In genomic region chr6:121522265-121522664, GRCh38 we compare ENCODE assay signal across 12 cellular contexts.
DNase-seq lines count a peak whose midpoint lies in the region; ATAC-seq and TF ChIP-seq lines count a peak whose summit lies in the region.
"Had no signal": no experiment of that assay in that cellular context is flagged by ENCODE, and none has a peak within 500 bp of the region (broad histone marks: within the 10 kb centered on the region; RNA-seq: fewer than 3 reads in every experiment).

No MANE protein-coding gene starts in this region.

- TF ChIP-seq CTCF in neural progenitor cell (IDR thresholded peaks at IDR 0.05) (no peak), CD14-positive monocyte (IDR thresholded peaks at IDR 0.05) (no peak)

- intact Hi-C loops in CD14-positive monocyte (cut with micrococcal nuclease), result no loop called here
- intact Hi-C loops in CD4-positive, alpha-beta memory T cell (cut with micrococcal nuclease), result no loop called here

- no peak overlapping the region for H3K4me2 ChIP-seq in neural progenitor cell

- ATAC-seq in HG02588 (IDR thresholded peaks at IDR 0.05; ENCODE audit: unreplicated experiment), result no peak
- ATAC-seq: stimulated activated naive B cell treated with anti-CD40 and anti-IgM and Interleukin-4, amounts not matched to agents 10 μg/mL and 1 μg/mL and 100 μg/mL, for 72 hours had no signal

- no peaks in the 10 kb centered on the region for H4K20me1 ChIP-seq in neural progenitor cell (ENCODE audit: low read depth)

- H3K27ac Mint-ChIP-seq in neural progenitor cell (no peak overlapping the region), CD14-positive monocyte (no peak overlapping the region)
- H3K27ac Mint-ChIP-seq in CD4-positive, alpha-beta memory T cell, result no peak overlapping the region
- H3K27ac Mint-ChIP-seq: activated CD4-positive, alpha-beta T cell treated with anti-CD3 and anti-CD28 coated beads, Interleukin-2, amount 10 ng/mL, durations not matched to agents 24 days and 14 days; nephron progenitor cell; stimulated activated naive B cell treated with anti-CD40 and anti-IgM and Interleukin-4, amounts not matched to agents 10 μg/mL and 1 μg/mL and 100 μg/mL, for 72 hours had no signal

- CTCF ChIA-PET in CD4-positive, alpha-beta memory T cell (lab: Charles Lee; ENCODE audit: partially characterized antibody), result no interaction called here

- peak overlapping the region; percentile 59 for H2AFZ ChIP-seq in neural progenitor cell (replicated peaks)

- no peak overlapping the region for H3K9ac ChIP-seq in neural progenitor cell

- H3K27me3 ChIP-seq in MG63 (no peaks in the 10 kb centered on the region), neural progenitor cell (no peaks in the 10 kb centered on the region)
- no peaks in the 10 kb centered on the region for H3K27me3 ChIP-seq in CD4-positive, alpha-beta memory T cell (ENCODE audit: insufficient read depth, low read length)

- H3K27ac ChIP-seq in epithelial cell of prostate, result peak overlapping the region; percentile 59
- H3K27ac ChIP-seq in neural progenitor cell, result no peak overlapping the region
- no peak overlapping the region for H3K27ac ChIP-seq in CD4-positive, alpha-beta memory T cell (ENCODE audit: low read depth, low read length)
- H3K27ac ChIP-seq: C4-2B had no signal

- H3K9me3 Mint-ChIP-seq in neural progenitor cell, result no peaks in the 10 kb centered on the region
- H3K9me3 Mint-ChIP-seq in CD14-positive monocyte, result no peaks in the 10 kb centered on the region
- no peaks in the 10 kb centered on the region for H3K9me3 Mint-ChIP-seq in CD4-positive, alpha-beta memory T cell
- H3K9me3 Mint-ChIP-seq: activated CD4-positive, alpha-beta T cell treated with anti-CD3 and anti-CD28 coated beads, Interleukin-2, amount 10 ng/mL, durations not matched to agents 24 days and 14 days; nephron progenitor cell; stimulated activated naive B cell treated with anti-CD40 and anti-IgM and Interleukin-4, amounts not matched to agents 10 μg/mL and 1 μg/mL and 100 μg/mL, for 72 hours had no signal

- H3K36me3 Mint-ChIP-seq in neural progenitor cell (no peaks in the 10 kb centered on the region), CD14-positive monocyte (no peaks in the 10 kb centered on the region)
- no peaks in the 10 kb centered on the region for H3K36me3 Mint-ChIP-seq in CD4-positive, alpha-beta memory T cell
- H3K36me3 Mint-ChIP-seq: stimulated activated naive B cell treated with anti-CD40 and anti-IgM and Interleukin-4, amounts not matched to agents 10 μg/mL and 1 μg/mL and 100 μg/mL, for 72 hours had no signal

- H3K4me1 Mint-ChIP-seq in neural progenitor cell (peaks cover 24% of the 10 kb centered on the region), CD14-positive monocyte (no peaks in the 10 kb centered on the region)
- no peaks in the 10 kb centered on the region for H3K4me1 Mint-ChIP-seq in CD4-positive, alpha-beta memory T cell
- H3K4me1 Mint-ChIP-seq: activated CD4-positive, alpha-beta T cell treated with anti-CD3 and anti-CD28 coated beads, Interleukin-2, amount 10 ng/mL, durations not matched to agents 24 days and 14 days; stimulated activated naive B cell treated with anti-CD40 and anti-IgM and Interleukin-4, amounts not matched to agents 10 μg/mL and 1 μg/mL and 100 μg/mL, for 72 hours had no signal

- H3K9me3 ChIP-seq in MG63 (no peaks in the 10 kb centered on the region), neural progenitor cell (ENCODE audit: low read depth) (no peaks in the 10 kb centered on the region)
- no peaks in the 10 kb centered on the region for H3K9me3 ChIP-seq in CD4-positive, alpha-beta memory T cell (ENCODE audit: control insufficient read depth in 1 of 2, low read length in 2 of 2)

- H3K27me3 Mint-ChIP-seq in neural progenitor cell (ENCODE audit: insufficient read depth, low read depth), result no peaks in the 10 kb centered on the region
- no peaks in the 10 kb centered on the region for H3K27me3 Mint-ChIP-seq in CD14-positive monocyte (ENCODE audit: low read depth in 3 of 3)
- H3K27me3 Mint-ChIP-seq in CD4-positive, alpha-beta memory T cell, result peaks cover 0 to 2% of the 10 kb centered on the region in 2 donors
- H3K27me3 Mint-ChIP-seq: activated CD4-positive, alpha-beta T cell treated with anti-CD3 and anti-CD28 coated beads, Interleukin-2, amount 10 ng/mL, durations not matched to agents 24 days and 14 days; stimulated activated naive B cell treated with anti-CD40 and anti-IgM and Interleukin-4, amounts not matched to agents 10 μg/mL and 1 μg/mL and 100 μg/mL, for 72 hours had no signal

- DNase-seq in ACHN (peak; percentile 33), MG63 (peak; percentile 83), epithelial cell of prostate (ENCODE audit: low read depth, low spot score) (peak; percentile 88), neural progenitor cell (ENCODE audit: low spot score) (no peak), anterior cingulate cortex (lab: John Stamatoyannopoulos, UW) (no peak), CD14-positive monocyte (ENCODE audit: low spot score) (no peak)
- no peak for DNase-seq in CD4-positive, alpha-beta memory T cell
- DNase-seq: activated CD4-positive, alpha-beta T cell treated with anti-CD3 and anti-CD28 coated beads, Interleukin-2, amount 10 ng/mL, durations not matched to agents 24 days and 14 days; nephron progenitor cell; stimulated activated naive B cell treated with anti-CD40 and anti-IgM and Interleukin-4, amounts not matched to agents 10 μg/mL and 1 μg/mL and 100 μg/mL, for 72 hours had no signal

- H3K79me2 ChIP-seq in neural progenitor cell (ENCODE audit: low read depth), result no peaks in the 10 kb centered on the region

- peak overlapping the region; percentile 8; the same call in 1 of the 2 replicates for H3K4me3 ChIP-seq in MG63
- no peak overlapping the region for H3K4me3 ChIP-seq in neural progenitor cell
- H3K4me3 ChIP-seq in CD4-positive, alpha-beta memory T cell (ENCODE audit: low read length in 2 of 2), result no peak overlapping the region

- H3K4me3 Mint-ChIP-seq in neural progenitor cell (no peak overlapping the region), CD14-positive monocyte (no peak overlapping the region)
- H3K4me3 Mint-ChIP-seq in CD4-positive, alpha-beta memory T cell, result no peak overlapping the region
- H3K4me3 Mint-ChIP-seq: activated CD4-positive, alpha-beta T cell treated with anti-CD3 and anti-CD28 coated beads, Interleukin-2, amount 10 ng/mL, durations not matched to agents 24 days and 14 days; nephron progenitor cell; stimulated activated naive B cell treated with anti-CD40 and anti-IgM and Interleukin-4, amounts not matched to agents 10 μg/mL and 1 μg/mL and 100 μg/mL, for 72 hours had no signal

- no peaks in the 10 kb centered on the region for H3F3A ChIP-seq in neural progenitor cell (ENCODE audit: low read depth)

- in situ Hi-C loops in ACHN (cut with HindIII; ENCODE audit: low pct_ligation_motif_present, low pct_unique_long_range_greater_than_20kb, low sequenced_read_pairs), result no loop called here

- no peaks in the 10 kb centered on the region for H3K4me1 ChIP-seq in neural progenitor cell
- H3K4me1 ChIP-seq in CD4-positive, alpha-beta memory T cell (ENCODE audit: insufficient read depth, low read length), result no peaks in the 10 kb centered on the region

- POLR2A ChIA-PET in CD4-positive, alpha-beta memory T cell (lab: Charles Lee; ENCODE audit: partially characterized antibody), result no interaction called here

- H3K36me3 ChIP-seq in MG63 (no peaks in the 10 kb centered on the region), neural progenitor cell (no peaks in the 10 kb centered on the region)
- no peaks in the 10 kb centered on the region for H3K36me3 ChIP-seq in CD4-positive, alpha-beta memory T cell (ENCODE audit: insufficient read depth, low read length)

Comparison
In these comparisons a context has a peak if more than half of its experiments do, and no peak if none do; other contexts are left out.
1. DNase-seq: peak in ACHN (single experiment), MG63 (single experiment) and epithelial cell of prostate (single experiment); none in neural progenitor cell (single experiment), anterior cingulate cortex (0 of 58), CD14-positive monocyte (single experiment) and CD4-positive, alpha-beta memory T cell (0 of 5).